1 cellular context compared by ENCODE assay signal in genomic region chr3:45618081-45618509, GRCh38.
TF ChIP-seq lines count a peak whose summit lies in the region.

No MANE protein-coding gene starts in this region.

TF ChIP-seq in H1, 55 proteins besides CTCF, POLR2A, EP300 and RAD21:
- TF ChIP-seq TCF12 (IDR thresholded peaks at IDR 0.05; ENCODE audit: low read depth, low read length) (no peak), TAF7 (optimal IDR thresholded peaks at IDR 0.05; ENCODE audit: borderline replicate concordance, low read depth, low read length) (no peak), SUZ12 (IDR thresholded peaks at IDR 0.05; ENCODE audit: low read length) (no peak), RFX5 (IDR thresholded peaks at IDR 0.05; ENCODE audit: borderline replicate concordance, low read depth, low read length) (no peak), SP2 (IDR thresholded peaks at IDR 0.05; ENCODE audit: low read length) (no peak), GTF2F1 (IDR thresholded peaks at IDR 0.05; ENCODE audit: borderline replicate concordance, low read depth, low read length) (no peak), POLR2AphosphoS5 (IDR thresholded peaks at IDR 0.05; ENCODE audit: low read depth, low read length) (no peak), BACH1 (IDR thresholded peaks at IDR 0.05; ENCODE audit: low read length) (no peak), SIX5 (IDR thresholded peaks at IDR 0.05; ENCODE audit: low read depth, low read length) (no peak), E2F6 (IDR thresholded peaks at IDR 0.05) (no peak), FOSL1 (IDR thresholded peaks at IDR 0.05; ENCODE audit: insufficient read depth, low read depth, low read length) (no peak), RBBP5 (IDR thresholded peaks at IDR 0.05; ENCODE audit: borderline replicate concordance, low read depth, low read length) (no peak), TAF1 (IDR thresholded peaks at IDR 0.05; ENCODE audit: low read depth, low read length) (no peak), CHD2 (IDR thresholded peaks at IDR 0.05; ENCODE audit: low read length) (no peak), EZH2 (IDR thresholded peaks at IDR 0.05; ENCODE audit: low read depth, low read length, severe bottlenecking) (no peak), MAX (IDR thresholded peaks at IDR 0.05) (no peak)
